ENCODE assay signal across 23 cellular contexts in genomic region chr3:8201886-8202285, GRCh38.
DNase-seq lines count a peak whose midpoint lies in the region; ATAC-seq and TF ChIP-seq lines count a peak whose summit lies in the region.
"Had no signal": no experiment of that assay in that cellular context is flagged by ENCODE, and none has a peak within 500 bp of the region (broad histone marks: within the 10 kb centered on the region; RNA-seq: fewer than 3 reads in every experiment).

No MANE protein-coding gene starts in this region.

- H3K9ac ChIP-seq in neural progenitor cell, result no peak overlapping the region

- intact Hi-C loops in activated CD4-positive, alpha-beta memory T cell treated with anti-CD3 and anti-CD28 coated beads for 36 hours (cut with micrococcal nuclease), result no loop called here

- no peaks in the 10 kb centered on the region for H3K9me3 ChIP-seq in neural progenitor cell (ENCODE audit: low read depth)
- H3K9me3 ChIP-seq: upper lobe of left lung had no signal

- no peak overlapping the region for H3K27ac Mint-ChIP-seq in neural progenitor cell
- no peak overlapping the region for H3K27ac Mint-ChIP-seq in activated CD4-positive, alpha-beta memory T cell treated with anti-CD3 and anti-CD28 coated beads for 36 hours
- H3K27ac Mint-ChIP-seq: CD4-positive, alpha-beta memory T cell; effector memory CD8-positive, alpha-beta T cell; nephron had no signal

- no peak overlapping the region for H3K4me3 Mint-ChIP-seq in neural progenitor cell
- no peak overlapping the region for H3K4me3 Mint-ChIP-seq in activated CD4-positive, alpha-beta memory T cell treated with anti-CD3 and anti-CD28 coated beads for 36 hours
- H3K4me3 Mint-ChIP-seq: CD4-positive, alpha-beta memory T cell; effector memory CD8-positive, alpha-beta T cell; nephron had no signal

- H3K4me1 Mint-ChIP-seq in neural progenitor cell, result peaks cover 19% of the 10 kb centered on the region
- no peaks in the 10 kb centered on the region for H3K4me1 Mint-ChIP-seq in activated CD4-positive, alpha-beta memory T cell treated with anti-CD3 and anti-CD28 coated beads for 36 hours (ENCODE audit: low read depth)
- H3K4me1 Mint-ChIP-seq: CD4-positive, alpha-beta memory T cell had no signal

- H4K20me1 ChIP-seq in neural progenitor cell (ENCODE audit: low read depth), result no peaks in the 10 kb centered on the region

- H3K36me3 ChIP-seq in neural progenitor cell, result no peaks in the 10 kb centered on the region
- H3K36me3 ChIP-seq: upper lobe of left lung had no signal

- H3K27me3 ChIP-seq in neural progenitor cell, result no peaks in the 10 kb centered on the region
- H3K27me3 ChIP-seq: upper lobe of left lung had no signal

- H2AFZ ChIP-seq in neural progenitor cell (replicated peaks), result no peak overlapping the region
- H2AFZ ChIP-seq: PC-9 had no signal

- no peak overlapping the region for H3K27ac ChIP-seq in neural progenitor cell
- H3K27ac ChIP-seq: PC-9, upper lobe of left lung had no signal

- no peaks in the 10 kb centered on the region for H3F3A ChIP-seq in neural progenitor cell (ENCODE audit: low read depth)

- DNase-seq in COLO668 (lab: John Stamatoyannopoulos, UW; ENCODE audit: unreplicated experiment) (peak; percentile 13), NCI-H345 (lab: John Stamatoyannopoulos, UW) (peak; percentile 36), cardiac fibroblast (ENCODE audit: low read depth in 2 of 2) (peak; percentile 31 to 45), neural progenitor cell (ENCODE audit: low spot score) (peak; percentile 19), superior temporal gyrus (ENCODE audit: extremely low spot score) (no peak)
- no peak for DNase-seq in activated CD4-positive, alpha-beta memory T cell treated with anti-CD3 and anti-CD28 coated beads for 36 hours
- DNase-seq: activated CD4-positive, alpha-beta T cell treated with anti-CD3 and anti-CD28 coated beads for 1 hour; activated effector memory CD4-positive, alpha-beta T cell treated with Interleukin-2 at 50 U/mL for 16 hours; CD4-positive, alpha-beta memory T cell; cerebellar nuclear complex; effector memory CD8-positive, alpha-beta T cell; hypothalamus; IMR-90; kidney; MM.1S; NCI-H187 treated with DMSO at 0.1 percent for 48 hours; NCI-H774; stimulated activated naive CD8-positive, alpha-beta T cell treated with anti-CD3 and anti-CD28 coated beads, Interleukin-15, Interleukin-2, amounts not matched to agents 100 U/mL and 50 U/mL, for 24 hours; upper lobe of left lung had no signal

- no peak overlapping the region for H3K4me3 ChIP-seq in cardiac fibroblast (replicated peaks in 1 of 2; ENCODE audit: low read depth in 2 of 2, low read length in 2 of 2)
- H3K4me3 ChIP-seq in neural progenitor cell, result no peak overlapping the region
- H3K4me3 ChIP-seq: PC-9, upper lobe of left lung had no signal

- no peaks in the 10 kb centered on the region for H3K36me3 Mint-ChIP-seq in neural progenitor cell
- no peaks in the 10 kb centered on the region for H3K36me3 Mint-ChIP-seq in activated CD4-positive, alpha-beta memory T cell treated with anti-CD3 and anti-CD28 coated beads for 36 hours
- H3K36me3 Mint-ChIP-seq: CD4-positive, alpha-beta memory T cell had no signal

- peaks cover 4% of the 10 kb centered on the region for H3K27me3 Mint-ChIP-seq in neural progenitor cell (ENCODE audit: insufficient read depth, low read depth)
- no peaks in the 10 kb centered on the region for H3K27me3 Mint-ChIP-seq in activated CD4-positive, alpha-beta memory T cell treated with anti-CD3 and anti-CD28 coated beads for 36 hours

- no peaks in the 10 kb centered on the region for H3K4me1 ChIP-seq in neural progenitor cell
- H3K4me1 ChIP-seq: upper lobe of left lung had no signal

- ATAC-seq in HG03469 (IDR thresholded peaks at IDR 0.05; ENCODE audit: unreplicated experiment) (no peak), HG02870 (IDR thresholded peaks at IDR 0.05; ENCODE audit: unreplicated experiment) (no peak)
- ATAC-seq: effector memory CD8-positive, alpha-beta T cell; stimulated activated naive CD8-positive, alpha-beta T cell treated with anti-CD3 and anti-CD28 coated beads, Interleukin-15, Interleukin-2, amounts not matched to agents 100 U/mL and 50 U/mL, for 24 hours had no signal

- no peaks in the 10 kb centered on the region for H3K9me3 Mint-ChIP-seq in neural progenitor cell
- H3K9me3 Mint-ChIP-seq in activated CD4-positive, alpha-beta memory T cell treated with anti-CD3 and anti-CD28 coated beads for 36 hours, result no peaks in the 10 kb centered on the region
- H3K9me3 Mint-ChIP-seq: effector memory CD8-positive, alpha-beta T cell; nephron had no signal

- CTCF ChIA-PET in activated CD4-positive, alpha-beta memory T cell treated with anti-CD3 and anti-CD28 coated beads for 36 hours (lab: Charles Lee), result no interaction called here

- no peak for TF ChIP-seq CTCF in cardiac fibroblast (IDR thresholded peaks at IDR 0.05; ENCODE audit: low read depth, low read length)
- no peak for TF ChIP-seq CTCF in neural progenitor cell (IDR thresholded peaks at IDR 0.05)

- POLR2A ChIA-PET in activated CD4-positive, alpha-beta memory T cell treated with anti-CD3 and anti-CD28 coated beads for 36 hours (lab: Charles Lee), result no interaction called here

- H3K4me2 ChIP-seq in neural progenitor cell, result no peak overlapping the region
- H3K4me2 ChIP-seq: PC-9 had no signal

- H3K79me2 ChIP-seq in neural progenitor cell (ENCODE audit: low read depth), result no peaks in the 10 kb centered on the region

Comparison
In these comparisons a context has a peak if more than half of its experiments do, and no peak if none do; other contexts are left out.
1. DNase-seq: peak in COLO668 (single experiment), NCI-H345 (single experiment), cardiac fibroblast (2 of 2) and neural progenitor cell (single experiment); none in activated CD4-positive, alpha-beta memory T cell treated with anti-CD3 and anti-CD28 coated beads for 36 hours (single experiment) and superior temporal gyrus (single experiment).